ENCODE assay signal across 3 cellular contexts in genomic region chr7:80302078-80302477, GRCh38.
TF ChIP-seq lines count a peak whose summit lies in the region.

No MANE protein-coding gene starts in this region.

TF ChIP-seq in GM23338, 12 proteins besides CTCF, POLR2A, EP300 and RAD21 (continues in another document):
- TF ChIP-seq ETS1 (IDR thresholded peaks at IDR 0.05) (no peak), ZNF114 (CRISPR knock-in tag; IDR thresholded peaks at IDR 0.05) (no peak), JUNB (IDR thresholded peaks at IDR 0.05; ENCODE audit: unreplicated experiment) (no peak), CREB1 (CRISPR knock-in tag; IDR thresholded peaks at IDR 0.05; ENCODE audit: low read depth) (no peak)
- TF ChIP-seq, protein P1, sequence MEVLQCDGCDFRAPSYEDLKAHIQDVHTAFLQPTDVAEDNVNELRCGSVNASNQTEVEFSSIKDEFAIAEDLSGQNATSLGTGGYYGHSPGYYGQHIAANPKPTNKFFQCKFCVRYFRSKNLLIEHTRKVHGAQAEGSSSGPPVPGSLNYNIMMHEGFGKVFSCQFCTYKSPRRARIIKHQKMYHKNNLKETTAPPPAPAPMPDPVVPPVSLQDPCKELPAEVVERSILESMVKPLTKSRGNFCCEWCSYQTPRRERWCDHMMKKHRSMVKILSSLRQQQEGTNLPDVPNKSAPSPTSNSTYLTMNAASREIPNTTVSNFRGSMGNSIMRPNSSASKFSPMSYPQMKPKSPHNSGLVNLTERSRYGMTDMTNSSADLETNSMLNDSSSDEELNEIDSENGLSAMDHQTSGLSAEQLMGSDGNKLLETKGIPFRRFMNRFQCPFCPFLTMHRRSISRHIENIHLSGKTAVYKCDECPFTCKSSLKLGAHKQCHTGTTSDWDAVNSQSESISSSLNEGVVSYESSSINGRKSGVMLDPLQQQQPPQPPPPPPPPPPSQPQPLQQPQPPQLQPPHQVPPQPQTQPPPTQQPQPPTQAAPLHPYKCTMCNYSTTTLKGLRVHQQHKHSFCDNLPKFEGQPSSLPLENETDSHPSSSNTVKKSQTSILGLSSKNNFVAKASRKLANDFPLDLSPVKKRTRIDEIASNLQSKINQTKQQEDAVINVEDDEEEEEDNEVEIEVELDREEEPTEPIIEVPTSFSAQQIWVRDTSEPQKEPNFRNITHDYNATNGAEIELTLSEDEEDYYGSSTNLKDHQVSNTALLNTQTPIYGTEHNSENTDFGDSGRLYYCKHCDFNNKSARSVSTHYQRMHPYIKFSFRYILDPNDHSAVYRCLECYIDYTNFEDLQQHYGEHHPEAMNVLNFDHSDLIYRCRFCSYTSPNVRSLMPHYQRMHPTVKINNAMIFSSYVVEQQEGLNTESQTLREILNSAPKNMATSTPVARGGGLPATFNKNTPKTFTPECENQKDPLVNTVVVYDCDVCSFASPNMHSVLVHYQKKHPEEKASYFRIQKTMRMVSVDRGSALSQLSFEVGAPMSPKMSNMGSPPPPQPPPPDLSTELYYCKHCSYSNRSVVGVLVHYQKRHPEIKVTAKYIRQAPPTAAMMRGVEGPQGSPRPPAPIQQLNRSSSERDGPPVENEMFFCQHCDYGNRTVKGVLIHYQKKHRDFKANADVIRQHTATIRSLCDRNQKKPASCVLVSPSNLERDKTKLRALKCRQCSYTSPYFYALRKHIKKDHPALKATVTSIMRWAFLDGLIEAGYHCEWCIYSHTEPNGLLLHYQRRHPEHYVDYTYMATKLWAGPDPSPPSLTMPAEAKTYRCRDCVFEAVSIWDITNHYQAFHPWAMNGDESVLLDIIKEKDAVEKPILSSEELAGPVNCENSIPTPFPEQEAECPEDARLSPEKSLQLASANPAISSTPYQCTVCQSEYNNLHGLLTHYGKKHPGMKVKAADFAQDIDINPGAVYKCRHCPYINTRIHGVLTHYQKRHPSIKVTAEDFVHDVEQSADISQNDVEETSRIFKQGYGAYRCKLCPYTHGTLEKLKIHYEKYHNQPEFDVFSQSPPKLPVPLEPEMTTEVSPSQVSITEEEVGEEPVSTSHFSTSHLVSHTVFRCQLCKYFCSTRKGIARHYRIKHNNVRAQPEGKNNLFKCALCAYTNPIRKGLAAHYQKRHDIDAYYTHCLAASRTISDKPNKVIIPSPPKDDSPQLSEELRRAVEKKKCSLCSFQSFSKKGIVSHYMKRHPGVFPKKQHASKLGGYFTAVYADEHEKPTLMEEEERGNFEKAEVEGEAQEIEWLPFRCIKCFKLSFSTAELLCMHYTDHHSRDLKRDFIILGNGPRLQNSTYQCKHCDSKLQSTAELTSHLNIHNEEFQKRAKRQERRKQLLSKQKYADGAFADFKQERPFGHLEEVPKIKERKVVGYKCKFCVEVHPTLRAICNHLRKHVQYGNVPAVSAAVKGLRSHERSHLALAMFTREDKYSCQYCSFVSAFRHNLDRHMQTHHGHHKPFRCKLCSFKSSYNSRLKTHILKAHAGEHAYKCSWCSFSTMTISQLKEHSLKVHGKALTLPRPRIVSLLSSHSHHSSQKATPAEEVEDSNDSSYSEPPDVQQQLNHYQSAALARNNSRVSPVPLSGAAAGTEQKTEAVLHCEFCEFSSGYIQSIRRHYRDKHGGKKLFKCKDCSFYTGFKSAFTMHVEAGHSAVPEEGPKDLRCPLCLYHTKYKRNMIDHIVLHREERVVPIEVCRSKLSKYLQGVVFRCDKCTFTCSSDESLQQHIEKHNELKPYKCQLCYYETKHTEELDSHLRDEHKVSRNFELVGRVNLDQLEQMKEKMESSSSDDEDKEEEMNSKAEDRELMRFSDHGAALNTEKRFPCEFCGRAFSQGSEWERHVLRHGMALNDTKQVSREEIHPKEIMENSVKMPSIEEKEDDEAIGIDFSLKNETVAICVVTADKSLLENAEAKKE (CRISPR knock-in tag; IDR thresholded peaks at IDR 0.05), result no peak

TF ChIP-seq in WTC11, 78 proteins besides CTCF, POLR2A, EP300 and RAD21 (continues in another document):
- TF ChIP-seq GTF2I (CRISPR knock-in tag; conservative IDR thresholded peaks at IDR 0.05) (no peak), USF2 (CRISPR knock-in tag; IDR thresholded peaks at IDR 0.05) (no peak), NR3C1 (CRISPR knock-in tag; conservative IDR thresholded peaks at IDR 0.05; ENCODE audit: low read depth) (no peak), MYBL2 (CRISPR knock-in tag; IDR thresholded peaks at IDR 0.05) (no peak), PRDM15 (CRISPR knock-in tag; IDR thresholded peaks at IDR 0.05) (no peak), HMGA2 (CRISPR knock-in tag; IDR thresholded peaks at IDR 0.05) (no peak), GABPB1 (CRISPR knock-in tag; IDR thresholded peaks at IDR 0.05) (no peak), ZNF121 (CRISPR knock-in tag; IDR thresholded peaks at IDR 0.05) (no peak), MXD4 (CRISPR knock-in tag; IDR thresholded peaks at IDR 0.05; ENCODE audit: borderline replicate concordance) (no peak), USF1 (CRISPR knock-in tag; IDR thresholded peaks at IDR 0.05) (no peak), FOXK1 (CRISPR knock-in tag; IDR thresholded peaks at IDR 0.05) (no peak), JUN (CRISPR knock-in tag; IDR thresholded peaks at IDR 0.05) (no peak), ZNF396 (CRISPR knock-in tag; IDR thresholded peaks at IDR 0.05; ENCODE audit: borderline replicate concordance) (no peak), ZNF317 (CRISPR knock-in tag; IDR thresholded peaks at IDR 0.05; ENCODE audit: borderline replicate concordance, low read depth) (no peak), ESRRA (CRISPR knock-in tag; IDR thresholded peaks at IDR 0.05; ENCODE audit: borderline replicate concordance) (no peak)
- TF ChIP-seq, protein P2, sequence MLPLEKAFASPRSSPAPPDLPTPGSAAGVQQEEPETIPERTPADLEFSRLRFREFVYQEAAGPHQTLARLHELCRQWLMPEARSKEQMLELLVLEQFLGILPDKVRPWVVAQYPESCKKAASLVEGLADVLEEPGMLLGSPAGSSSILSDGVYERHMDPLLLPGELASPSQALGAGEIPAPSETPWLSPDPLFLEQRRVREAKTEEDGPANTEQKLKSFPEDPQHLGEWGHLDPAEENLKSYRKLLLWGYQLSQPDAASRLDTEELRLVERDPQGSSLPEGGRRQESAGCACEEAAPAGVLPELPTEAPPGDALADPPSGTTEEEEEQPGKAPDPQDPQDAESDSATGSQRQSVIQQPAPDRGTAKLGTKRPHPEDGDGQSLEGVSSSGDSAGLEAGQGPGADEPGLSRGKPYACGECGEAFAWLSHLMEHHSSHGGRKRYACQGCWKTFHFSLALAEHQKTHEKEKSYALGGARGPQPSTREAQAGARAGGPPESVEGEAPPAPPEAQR (CRISPR knock-in tag; IDR thresholded peaks at IDR 0.05), result no peak

TF ChIP-seq in H1, 55 proteins besides CTCF, POLR2A, EP300 and RAD21:
- TF ChIP-seq POU5F1 (IDR thresholded peaks at IDR 0.05; ENCODE audit: low read depth, low read length) (0 out of 2 replicates have a peak, but pooled peaks have one; percentile 25), CEBPB (IDR thresholded peaks at IDR 0.05; ENCODE audit: low read depth, low read length) (peak; percentile 92), NRF1 (IDR thresholded peaks at IDR 0.05; ENCODE audit: low read depth, low read length) (no peak), NANOG (IDR thresholded peaks at IDR 0.05; ENCODE audit: insufficient read depth, low read depth, low read length, poor library complexity, severe bottlenecking) (peak; percentile 12)
